Comparison of ENCODE assay signal across 1 cellular context in genomic region chr11:123145220-123145619, GRCh38.
TF ChIP-seq lines count a peak whose summit lies in the region.

No MANE protein-coding gene starts in this region.

TF ChIP-seq in WTC11, 78 proteins besides CTCF, POLR2A, EP300 and RAD21 (continued from another document):
- no peak for TF ChIP-seq ZNF281 (CRISPR knock-in tag; IDR thresholded peaks at IDR 0.05)
- TF ChIP-seq SP1 (CRISPR knock-in tag; conservative IDR thresholded peaks at IDR 0.05): no peak
- no peak for TF ChIP-seq NR1H2 (CRISPR knock-in tag; IDR thresholded peaks at IDR 0.05)
- no peak for TF ChIP-seq PRDM15 (CRISPR knock-in tag; IDR thresholded peaks at IDR 0.05)
